ENCODE assay signal across 13 cellular contexts in genomic region chr15:29114277-29115092, GRCh38.
DNase-seq lines count a peak whose midpoint lies in the region; ATAC-seq and TF ChIP-seq lines count a peak whose summit lies in the region.
"Had no signal": no experiment of that assay in that cellular context is flagged by ENCODE, and none has a peak within 500 bp of the region (broad histone marks: within the 10 kb centered on the region; RNA-seq: fewer than 3 reads in every experiment).

No MANE protein-coding gene starts in this region.

- no peaks in the 10 kb centered on the region for H3K23me2 ChIP-seq in H9 (ENCODE audit: insufficient read length, low read depth, low read length, poor library complexity, severe bottlenecking)

- DNase-seq in BE2C: no peak
- no peak for DNase-seq in H9
- DNase-seq in central memory CD8-positive, alpha-beta T cell (ENCODE audit: low spot score in 2 of 2): no peak
- DNase-seq in natural killer cell: no peak
- DNase-seq in gastrocnemius medialis: no peak
- DNase-seq: esophagus squamous epithelium; psoas muscle; stimulated activated CD4-positive, alpha-beta T cell treated with anti-CD3 and anti-CD28 coated beads, Interleukin-2, amount 100 ng/mL, for 24 hours had no signal

- H3K18ac ChIP-seq in H9 (ENCODE audit: insufficient read length, low read depth, low read length): peak overlapping the region; percentile 36

- H3K27me3 ChIP-seq in BE2C: no peaks in the 10 kb centered on the region
- H3K27me3 ChIP-seq in H9 (ENCODE audit: insufficient read depth, low read length): no peaks in the 10 kb centered on the region
- H3K27me3 ChIP-seq in gastrocnemius medialis: peaks cover 7 to 19% (median 16%) of the 10 kb centered on the region in 3 donors

- H3K9ac ChIP-seq in H9 (ENCODE audit: extremely low read depth, insufficient read length, low read length): no peak overlapping the region
- H3K9ac ChIP-seq: SK-N-SH had no signal

- peak overlapping the region; percentile 11; the same call in 1 of the 2 replicates for H3K4me3 ChIP-seq in BE2C (ENCODE audit: low read depth, low read length)
- no peak overlapping the region for H3K4me3 ChIP-seq in gastrocnemius medialis
- H3K4me3 ChIP-seq: lung had no signal

- H3K4me1 Mint-ChIP-seq in H9 (peaks cover 8 to 12% of the 10 kb centered on the region in 2 experiments), natural killer cell (peaks cover 13 to 27% of the 10 kb centered on the region in 2 donors)
- H3K4me1 Mint-ChIP-seq in central memory CD8-positive, alpha-beta T cell: peaks cover 15% of the 10 kb centered on the region

- H3K27ac ChIP-seq in H9 (ENCODE audit: insufficient read length, low read depth, low read length) (no peak overlapping the region), gastrocnemius medialis (no peak overlapping the region)
- H3K27ac ChIP-seq: esophagus squamous epithelium, psoas muscle had no signal

- in situ Hi-C loops in gastrocnemius medialis (cut with MboI; ENCODE audit: low sequenced_read_pairs in 4 of 4): no loop called here

- H2BK5ac ChIP-seq in H9 (ENCODE audit: insufficient read length, low read length): no peak overlapping the region

- H2BK20ac ChIP-seq in H9 (ENCODE audit: low read depth, low read length, poor library complexity, severe bottlenecking): no peak overlapping the region

- H2AFZ ChIP-seq in H9 (ENCODE audit: low read length): no peak overlapping the region

- no peaks in the 10 kb centered on the region; the same call in none of the 2 replicates for H3K27me3 Mint-ChIP-seq in H9 (ENCODE audit: low read depth)
- no peaks in the 10 kb centered on the region for H3K27me3 Mint-ChIP-seq in central memory CD8-positive, alpha-beta T cell
- H3K27me3 Mint-ChIP-seq in natural killer cell (ENCODE audit: low read depth in 2 of 2): no peaks in the 10 kb centered on the region

- no peaks in the 10 kb centered on the region for H3K79me1 ChIP-seq in H9 (ENCODE audit: insufficient read depth, low read depth, low read length, poor library complexity, severe bottlenecking)

- H3K4ac ChIP-seq in H9 (ENCODE audit: low read depth, low read length): no peak overlapping the region

- H2BK12ac ChIP-seq in H9 (ENCODE audit: insufficient read length, low read depth, low read length): no peak overlapping the region

- peak overlapping the region; percentile 73 for H4K8ac ChIP-seq in H9 (replicated peaks; ENCODE audit: insufficient read length, low read depth, low read length)

- no peaks in the 10 kb centered on the region for H3K79me2 ChIP-seq in H9 (ENCODE audit: insufficient read depth, low read length)

- H3K9me3 ChIP-seq in BE2C (no peaks in the 10 kb centered on the region), H9 (ENCODE audit: control insufficient read depth, low read depth, low read length) (no peaks in the 10 kb centered on the region), gastrocnemius medialis (no peaks in the 10 kb centered on the region)
- H3K9me3 ChIP-seq: esophagus squamous epithelium, psoas muscle, SK-N-SH had no signal

- H4K91ac ChIP-seq in H9 (ENCODE audit: insufficient read length, low read depth, low read length): no peak overlapping the region

- no peak overlapping the region for H2BK120ac ChIP-seq in H9 (ENCODE audit: low read depth, low read length, poor library complexity, severe bottlenecking)

- no peaks in the 10 kb centered on the region for H3K4me1 ChIP-seq in BE2C
- H3K4me1 ChIP-seq in H9 (ENCODE audit: insufficient read depth, low read length): no peaks in the 10 kb centered on the region; the same call in 1 of the 2 replicates
- no peaks in the 10 kb centered on the region for H3K4me1 ChIP-seq in gastrocnemius medialis
- H3K4me1 ChIP-seq: psoas muscle had no signal

- H3K4me3 Mint-ChIP-seq in H9 (peak overlapping the region; percentile 52 to 61; a peak in 4 of 5 replicates), natural killer cell (peak overlapping the region; percentile 62)
- H3K4me3 Mint-ChIP-seq in central memory CD8-positive, alpha-beta T cell: peak overlapping the region; percentile 61

- no peaks in the 10 kb centered on the region; a peak in 1 of 5 replicates for H3K9me3 Mint-ChIP-seq in H9
- no peaks in the 10 kb centered on the region for H3K9me3 Mint-ChIP-seq in central memory CD8-positive, alpha-beta T cell
- H3K9me3 Mint-ChIP-seq in natural killer cell: no peaks in the 10 kb centered on the region

- no peak overlapping the region for H2AK5ac ChIP-seq in H9 (ENCODE audit: insufficient read length, low read length)

- no peak overlapping the region for H4K5ac ChIP-seq in H9 (ENCODE audit: insufficient read length, low read depth, low read length)

- H4K20me1 ChIP-seq in H9 (ENCODE audit: control insufficient read depth, insufficient read depth, insufficient read length): no peaks in the 10 kb centered on the region

- peak overlapping the region; percentile 54 for H3K4me2 ChIP-seq in H9 (ENCODE audit: insufficient read depth, insufficient read length, low read length)
- H3K4me2 ChIP-seq: SK-N-SH had no signal

- H3K56ac ChIP-seq in H9 (ENCODE audit: insufficient read length, low read depth, low read length): no peak overlapping the region

- TF ChIP-seq POLR2A in gastrocnemius medialis (IDR thresholded peaks at IDR 0.05): no peak

- H3K36me3 ChIP-seq in BE2C (no peaks in the 10 kb centered on the region), gastrocnemius medialis (no peaks in the 10 kb centered on the region)
- H3K36me3 ChIP-seq: esophagus squamous epithelium had no signal

- no peak overlapping the region for H2BK15ac ChIP-seq in H9 (ENCODE audit: low read depth, low read length)

- TF ChIP-seq CTCF in BE2C (IDR thresholded peaks at IDR 0.05; ENCODE audit: low read depth, low read length) (no peak), H9 (conservative IDR thresholded peaks at IDR 0.05) (no peak), natural killer cell (IDR thresholded peaks at IDR 0.05) (no peak), gastrocnemius medialis (IDR thresholded peaks at IDR 0.05 in 4 of 5, conservative IDR thresholded peaks at IDR 0.05 in 1 of 5) (no peak)

- H3K23ac ChIP-seq in H9 (ENCODE audit: insufficient read length, low read depth, low read length): no peak overlapping the region

- peak overlapping the region; percentile 51; the same call in 1 of the 2 replicates for H3K14ac ChIP-seq in H9 (ENCODE audit: insufficient read depth, low read length)

- H3K27ac Mint-ChIP-seq in H9: no peak overlapping the region
- H3K27ac Mint-ChIP-seq in central memory CD8-positive, alpha-beta T cell (ENCODE audit: low read depth): peak overlapping the region; percentile 47
- peak overlapping the region in 1 of 2 donors; percentile 42 for H3K27ac Mint-ChIP-seq in natural killer cell

- H3K36me3 Mint-ChIP-seq in H9 (ENCODE audit: insufficient read depth in 1 of 3, low read depth in 3 of 3): peaks cover 0 to 2% (median 0%) of the 10 kb centered on the region in 3 experiments; a peak in 2 of 7 replicates
- H3K36me3 Mint-ChIP-seq in central memory CD8-positive, alpha-beta T cell (ENCODE audit: insufficient read depth): peaks cover 6% of the 10 kb centered on the region
- H3K36me3 Mint-ChIP-seq in natural killer cell: no peaks in the 10 kb centered on the region

- H3T11ph ChIP-seq in H9 (ENCODE audit: low read length): no peak overlapping the region

- 100% methylated on average over 1 of the region's 18 CpGs for WGBS in H9 (ENCODE audit: extremely low coverage, insufficient read length, low lambda C conversion rate)

- intact Hi-C loops in natural killer cell (cut with micrococcal nuclease) (no loop called here), gastrocnemius medialis (cut with DNase I; ENCODE audit: low total_unique reads) (no loop called here)

- ATAC-seq in central memory CD8-positive, alpha-beta T cell (replicated peaks; ENCODE audit: extremely low read depth, poor library complexity, severe bottlenecking): no peak
- ATAC-seq in natural killer cell (peak; percentile 14 to 29 (median 22)), HG03159 (IDR thresholded peaks at IDR 0.05; ENCODE audit: unreplicated experiment) (no peak), HG03025 (IDR thresholded peaks at IDR 0.05; ENCODE audit: low FRiP score, unreplicated experiment) (no peak), gastrocnemius medialis (no peak), HG02884 (IDR thresholded peaks at IDR 0.05; ENCODE audit: unreplicated experiment) (no peak)
- ATAC-seq: psoas muscle had no signal

Comparison
In these comparisons a context has a peak if more than half of its experiments do, and no peak if none do; other contexts are left out.
1. ATAC-seq: peak in natural killer cell (3 of 3); none in central memory CD8-positive, alpha-beta T cell (single experiment), HG03159 (single experiment), HG03025 (single experiment), gastrocnemius medialis (0 of 2) and HG02884 (single experiment).
2. Peak in every context shown above with its lines, with median percentiles within 50 percentile points of each other: H3K4me3 Mint-ChIP-seq.